Comparison of ENCODE assay signal across 16 cellular contexts in the genomic region with DNA sequence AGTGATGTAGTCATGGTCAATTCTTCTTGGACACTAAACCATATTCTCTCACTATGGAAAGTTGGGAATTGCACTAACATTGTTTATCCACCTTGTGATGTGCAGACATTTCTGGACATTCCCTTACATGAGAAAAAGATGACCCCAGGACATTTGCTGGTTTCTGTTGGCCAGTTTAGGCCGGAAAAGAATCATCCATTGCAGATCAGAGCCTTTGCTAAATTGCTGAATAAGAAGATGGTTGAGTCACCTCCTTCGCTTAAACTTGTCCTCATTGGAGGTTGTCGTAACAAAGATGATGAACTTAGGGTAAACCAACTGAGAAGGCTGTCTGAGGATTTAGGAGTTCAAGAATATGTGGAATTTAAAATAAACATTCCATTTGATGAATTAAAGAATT. TPM values are rescaled to one million over a fixed set of nuclear protein-coding genes. Genes with fewer than 3 reads are reported as not detected.
DNase-seq lines count a peak whose midpoint lies in the region; ATAC-seq and TF ChIP-seq lines count a peak whose summit lies in the region.
"Had no signal": no experiment of that assay in that cellular context is flagged by ENCODE, and none has a peak within 500 bp of the region (broad histone marks: within the 10 kb centered on the region; RNA-seq: fewer than 3 reads in every experiment).

A gene with protein sequence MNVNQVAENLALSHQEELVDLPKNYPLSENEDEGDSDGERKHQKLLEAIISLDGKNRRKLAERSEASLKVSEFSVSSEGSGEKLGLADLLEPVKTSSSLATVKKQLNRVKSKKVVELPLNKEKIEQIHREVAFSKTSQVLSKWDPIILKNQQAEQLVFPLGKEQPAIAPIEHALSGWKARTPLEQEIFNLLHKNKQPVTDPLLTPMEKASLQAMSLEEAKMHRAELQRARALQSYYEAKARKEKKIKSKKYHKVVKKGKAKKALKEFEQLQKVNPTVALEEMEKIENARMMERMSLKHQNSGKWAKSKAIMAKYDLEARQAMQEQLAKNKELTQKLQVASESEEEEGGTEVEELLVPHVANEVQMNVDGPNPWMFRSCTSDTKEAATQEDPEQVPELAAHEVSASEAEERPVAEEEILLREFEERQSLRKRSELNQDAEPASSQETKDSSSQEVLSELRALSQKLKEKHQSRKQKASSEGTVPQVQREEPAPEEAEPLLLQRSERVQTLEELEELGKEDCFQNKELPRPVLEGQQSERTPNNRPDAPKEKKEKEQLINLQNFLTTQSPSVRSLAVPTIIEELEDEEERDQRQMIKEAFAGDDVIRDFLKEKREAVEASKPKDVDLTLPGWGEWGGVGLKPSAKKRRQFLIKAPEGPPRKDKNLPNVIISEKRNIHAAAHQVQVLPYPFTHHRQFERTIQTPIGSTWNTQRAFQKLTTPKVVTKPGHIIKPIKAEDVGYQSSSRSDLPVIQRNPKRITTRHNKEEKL (plus strand): TSS at position 211 of the 400 bp plus-strand sequence. CDS start 4,114 bp downstream, outside the sequence.

- H3K4me1 ChIP-seq in esophagus muscularis mucosa: peaks cover 0 to 14% (median 0%) of the 10 kb centered on the region in 4 donors

- H3K36me3 Mint-ChIP-seq in activated T-cell treated with anti-CD3 and anti-CD28 coated beads, Interleukin-2, amount 50 U/mL, for 4 hours (ENCODE audit: insufficient read depth): peaks cover 73% of the 10 kb centered on the region
- peaks cover 97% of the 10 kb centered on the region for H3K36me3 Mint-ChIP-seq in CD4-positive, alpha-beta T cell (ENCODE audit: low read depth)

- no peak within 1 kb of the TSS for H3K27ac Mint-ChIP-seq in CD4-positive, alpha-beta T cell

- intact Hi-C loops in esophagus muscularis mucosa (cut with DNase I): no loop called here
- intact Hi-C loops in CD4-positive, alpha-beta T cell (cut with DNase I, micrococcal nuclease): no loop called here

- peaks cover 9% of the 10 kb centered on the region for H3K9me3 Mint-ChIP-seq in activated T-cell treated with anti-CD3 and anti-CD28 coated beads, Interleukin-2, amount 50 U/mL, for 4 hours
- H3K9me3 Mint-ChIP-seq in CD4-positive, alpha-beta T cell: no peaks in the 10 kb centered on the region

- TF ChIP-seq CTCF in esophagus muscularis mucosa (IDR thresholded peaks at IDR 0.05): no peak
- no peak for TF ChIP-seq CTCF in CD4-positive, alpha-beta T cell (IDR thresholded peaks at IDR 0.05)

- peaks cover 13 to 72% (median 56%) of the 10 kb centered on the region in 4 donors for H3K36me3 ChIP-seq in esophagus muscularis mucosa

- H3K4me1 Mint-ChIP-seq in activated T-cell treated with anti-CD3 and anti-CD28 coated beads, Interleukin-2, amount 50 U/mL, for 4 hours (ENCODE audit: low read depth): peaks cover 20% of the 10 kb centered on the region
- peaks cover 35% of the 10 kb centered on the region for H3K4me1 Mint-ChIP-seq in CD4-positive, alpha-beta T cell (ENCODE audit: low read depth)

- no peak for TF ChIP-seq EP300 in esophagus muscularis mucosa (IDR thresholded peaks at IDR 0.05)

- CTCF ChIA-PET in CD4-positive, alpha-beta T cell (lab: Charles Lee): no interaction called here

- H3K9me3 ChIP-seq in esophagus muscularis mucosa: no peaks in the 10 kb centered on the region
- no peaks in the 10 kb centered on the region for H3K9me3 ChIP-seq in CD4-positive, alpha-beta T cell (ENCODE audit: control insufficient read depth, low read length)

- no peak for TF ChIP-seq POLR2A in esophagus muscularis mucosa (IDR thresholded peaks at IDR 0.05; ENCODE audit: low read depth)

- H3K27ac ChIP-seq in esophagus muscularis mucosa (replicated peaks in 1 of 4): no peak within 1 kb of the TSS
- H3K27ac ChIP-seq in CD4-positive, alpha-beta T cell (ENCODE audit: low read depth, low read length): no peak within 1 kb of the TSS

- no peak within 1 kb of the TSS for H3K4me3 Mint-ChIP-seq in activated T-cell treated with anti-CD3 and anti-CD28 coated beads, Interleukin-2, amount 50 U/mL, for 4 hours
- H3K4me3 Mint-ChIP-seq in CD4-positive, alpha-beta T cell: no peak within 1 kb of the TSS

- POLR2A ChIA-PET in CD4-positive, alpha-beta T cell (lab: Charles Lee): no interaction called here

- H3K27me3 ChIP-seq in esophagus muscularis mucosa: no peaks in the 10 kb centered on the region
- H3K27me3 ChIP-seq in CD4-positive, alpha-beta T cell (ENCODE audit: control insufficient read depth, insufficient read depth, low read length): no peaks in the 10 kb centered on the region

- ATAC-seq in activated T-cell treated with anti-CD3 and anti-CD28 coated beads, Interleukin-2, amount 50 U/mL, for 4 hours: no peak
- no peak for ATAC-seq in HG03520 (IDR thresholded peaks at IDR 0.05; ENCODE audit: unreplicated experiment)
- ATAC-seq in CD4-positive, alpha-beta T cell (ENCODE audit: poor library complexity): no peak
- ATAC-seq: GM12878 had no signal

- 91% methylated on average over 3 of the region's 3 CpGs for WGBS in esophagus muscularis mucosa

- H3K4me3 ChIP-seq in esophagus muscularis mucosa: no peak within 1 kb of the TSS
- H3K4me3 ChIP-seq: GM12878 had no signal

- H3K27me3 Mint-ChIP-seq in activated T-cell treated with anti-CD3 and anti-CD28 coated beads, Interleukin-2, amount 50 U/mL, for 4 hours (ENCODE audit: low read depth): no peaks in the 10 kb centered on the region
- no peaks in the 10 kb centered on the region for H3K27me3 Mint-ChIP-seq in CD4-positive, alpha-beta T cell

- no peak for DNase-seq in activated T-cell treated with anti-CD3 and anti-CD28 coated beads, Interleukin-2, amount 50 U/mL, for 4 hours
- DNase-seq in activated T-cell treated with anti-CD3 and anti-CD28 coated beads for 4 hours (no peak), esophagus muscularis mucosa (ENCODE audit: extremely low spot score) (no peak), mucosa of gallbladder (ENCODE audit: low spot score) (no peak), ureter (ENCODE audit: low spot score) (no peak), T-helper 9 cell (no peak)
- no peak for DNase-seq in CD4-positive, alpha-beta T cell
- DNase-seq: ACHN; anterior cingulate cortex; DMS153; KG1; NCI-H2081 treated with DMSO at 0.1 percent for 48 hours; stimulated activated naive CD4-positive, alpha-beta T cell; T-helper 2 cell had no signal

RNA-seq across cellular contexts. Expression of the gene that starts here (rescaled TPM):
- total RNA-seq in activated T-cell treated with anti-CD3 and anti-CD28 coated beads, Interleukin-2, amount 50 U/mL, for 4 hours: 10 to 100 TPM in 2 of 3 donors, 1 to 10 TPM in 1; 9.5 to 10.3 (median 10.0) TPM
- total RNA-seq in esophagus muscularis mucosa (10 to 100 TPM; 13.8 to 17.0 (median 16.2) TPM), mucosa of gallbladder (20.1 TPM), ureter (19.7 TPM)
- 1 to 10 TPM; 1.3 to 1.9 TPM for total RNA-seq in CD4-positive, alpha-beta T cell
